8 cellular contexts compared by ENCODE assay signal in genomic region chr11:126317681-126318641, GRCh38. TPM values are rescaled to one million over a fixed set of nuclear protein-coding genes. Genes with fewer than 3 reads are reported as not detected.
A peak's percentile ranks its signal among the peaks of the same experiment; 100 is the strongest.
DNase-seq lines count a peak whose midpoint lies in the region; ATAC-seq and TF ChIP-seq lines count a peak whose summit lies in the region.

No MANE protein-coding gene starts in this region.

- peaks cover 21% of the 10 kb centered on the region for H3K79me2 ChIP-seq in DND-41 (ENCODE audit: insufficient read depth, low read length)

- H3K4me1 ChIP-seq in DND-41 (ENCODE audit: insufficient read depth, low read length) (peaks cover 44% of the 10 kb centered on the region), adrenal gland (replicated peaks in 1 of 2) (peaks cover 9 to 35% of the 10 kb centered on the region in 2 donors)

- 28 to 42% (median 31%) methylated on average over 10 to 17 of the region's 17 CpGs for WGBS in adrenal gland, 4 donors

- peaks cover 41 to 60% of the 10 kb centered on the region in 2 donors for H3K36me3 Mint-ChIP-seq in stimulated activated naive B cell treated with anti-CD40 and anti-IgM and Interleukin-4, amounts not matched to agents 10 μg/mL and 1 μg/mL and 100 μg/mL, for 72 hours
- no peaks in the 10 kb centered on the region for H3K36me3 Mint-ChIP-seq in Calu3 (ENCODE audit: insufficient read depth, unreplicated experiment)

- no peaks in the 10 kb centered on the region for H4K20me1 ChIP-seq in DND-41 (ENCODE audit: insufficient read depth, low read length)

- peak overlapping the region in 1 of 2 donors; percentile 26 for H3K4me3 Mint-ChIP-seq in stimulated activated naive B cell treated with anti-CD40 and anti-IgM and Interleukin-4, amounts not matched to agents 10 μg/mL and 1 μg/mL and 100 μg/mL, for 72 hours
- H3K4me3 Mint-ChIP-seq in Calu3 (ENCODE audit: low read depth, unreplicated experiment) = no peak overlapping the region

- peaks cover 29 to 46% of the 10 kb centered on the region in 2 donors for H3K4me1 Mint-ChIP-seq in stimulated activated naive B cell treated with anti-CD40 and anti-IgM and Interleukin-4, amounts not matched to agents 10 μg/mL and 1 μg/mL and 100 μg/mL, for 72 hours
- H3K4me1 Mint-ChIP-seq in Calu3 (ENCODE audit: low read depth, unreplicated experiment) = peaks cover 18% of the 10 kb centered on the region

- peak overlapping the region; percentile 95 for H3K27ac ChIP-seq in DND-41 (ENCODE audit: low read length)
- H3K27ac ChIP-seq in adrenal gland = peak overlapping the region; percentile 66 to 91 (median 81)

- no peaks in the 10 kb centered on the region for H3K27me3 Mint-ChIP-seq in stimulated activated naive B cell treated with anti-CD40 and anti-IgM and Interleukin-4, amounts not matched to agents 10 μg/mL and 1 μg/mL and 100 μg/mL, for 72 hours
- H3K27me3 Mint-ChIP-seq in Calu3 (ENCODE audit: unreplicated experiment) = no peaks in the 10 kb centered on the region

- peak overlapping the region; percentile 67 for H3K9ac ChIP-seq in DND-41 (ENCODE audit: low read depth, low read length)

- H3K27me3 ChIP-seq in DND-41 (ENCODE audit: insufficient read depth, low read length, poor library complexity) (no peaks in the 10 kb centered on the region), adrenal gland (no peaks in the 10 kb centered on the region)

- DNase-seq in DND-41 (peak; percentile 86), LHCN-M2 (ENCODE audit: low read depth) (peak; percentile 46), adrenal gland (peak; percentile 73 to 95 (median 86)), inferior parietal cortex (ENCODE audit: extremely low spot score) (peak; percentile 15), NCI-H1092 treated with DMSO at 0.1 percent for 48 hours (lab: John Stamatoyannopoulos, UW) (no peak), Calu3 (no peak)
- no peak for DNase-seq in stimulated activated naive B cell treated with anti-CD40 and anti-IgM and Interleukin-4, amounts not matched to agents 10 μg/mL and 1 μg/mL and 100 μg/mL, for 72 hours

- H3K27ac Mint-ChIP-seq in stimulated activated naive B cell treated with anti-CD40 and anti-IgM and Interleukin-4, amounts not matched to agents 10 μg/mL and 1 μg/mL and 100 μg/mL, for 72 hours = peak overlapping the region; percentile 70
- H3K27ac Mint-ChIP-seq in Calu3 (ENCODE audit: unreplicated experiment) = no peak overlapping the region

- BruUV-seq in Calu3 (replicated peaks; lab: Mats Ljungman, UMichigan) = no TSS peak

- peak overlapping the region; percentile 85 for H3K4me2 ChIP-seq in DND-41 (ENCODE audit: insufficient read depth, low read length)

- CTCF ChIA-PET in Calu3 (lab: Charles Lee) = interaction anchor here (0.8 kb wide), 1 partner anchor 123 kb away, joined by 4 read pairs; no protein-coding TSS in a partner anchor

- no peak for TF ChIP-seq CTCF in DND-41 (IDR thresholded peaks at IDR 0.05; ENCODE audit: borderline replicate concordance, extremely low read depth, low read length, poor library complexity, severe bottlenecking)
- no peak for TF ChIP-seq CTCF in adrenal gland (IDR thresholded peaks at IDR 0.05)
- TF ChIP-seq CTCF in Calu3 (IDR thresholded peaks at IDR 0.05; ENCODE audit: unreplicated experiment) = no peak

- intact Hi-C loops in adrenal gland (cut with DNase I) = loop anchor here (5.0 to 10.0 kb wide), 2 partner anchors 39 to 117 kb away; partner anchors contain the start of gene ST3GAL4 (in 1 of the 2)
- intact Hi-C loops in Calu3 (cut with micrococcal nuclease; ENCODE audit: unreplicated experiment) = no loop called here

- peaks cover 3% of the 10 kb centered on the region; the same call in 1 of the 2 replicates for H3K36me3 ChIP-seq in DND-41 (ENCODE audit: insufficient read depth, low read length)
- H3K36me3 ChIP-seq in adrenal gland (replicated peaks in 1 of 2) = no peaks in the 10 kb centered on the region

- H3K4me3 ChIP-seq in DND-41 (ENCODE audit: low read depth in 1 of 2, low read length in 2 of 2) (peak overlapping the region in 1 of 2 experiments; percentile 51; a peak in 2 of 4 replicates), adrenal gland (peak overlapping the region in 1 of 4 donors; percentile 17)

- no peaks in the 10 kb centered on the region for H3K9me3 ChIP-seq in DND-41 (ENCODE audit: insufficient read depth, low read length, severe bottlenecking)
- H3K9me3 ChIP-seq in adrenal gland (replicated peaks in 1 of 3) = no peaks in the 10 kb centered on the region

- TF ChIP-seq POLR2A in adrenal gland (IDR thresholded peaks at IDR 0.05) = peak in 1 of 2 donors; percentile 35

- ATAC-seq in DND-41 (ENCODE audit: insufficient read depth, low read depth) = peak; percentile 64
- peak; percentile 46 for ATAC-seq in GM21423 (IDR thresholded peaks at IDR 0.05; ENCODE audit: unreplicated experiment)
- ATAC-seq in stimulated activated naive B cell treated with anti-CD40 and anti-IgM and Interleukin-4, amounts not matched to agents 10 μg/mL and 1 μg/mL and 100 μg/mL, for 72 hours (replicated peaks) = peak; percentile 7 to 48

- H3K9me3 Mint-ChIP-seq in stimulated activated naive B cell treated with anti-CD40 and anti-IgM and Interleukin-4, amounts not matched to agents 10 μg/mL and 1 μg/mL and 100 μg/mL, for 72 hours = no peaks in the 10 kb centered on the region
- no peaks in the 10 kb centered on the region for H3K9me3 Mint-ChIP-seq in Calu3 (ENCODE audit: low read depth, unreplicated experiment)

- peak overlapping the region; percentile 72 for H2AFZ ChIP-seq in DND-41 (ENCODE audit: low read depth, low read length)

RNA-seq across cellular contexts. Expression of gene DCPS, which starts 14.1 kb away (rescaled TPM):
- 30.1 and 30.8 TPM in 2 replicates for total RNA-seq in LHCN-M2 (2014; rRNA removed)
- 26.2 TPM for polyA plus RNA-seq in LHCN-M2 (2012)
- 10 to 100 TPM in 7 of 8 donors, 1 to 10 TPM in 1; 8.3 to 22.2 (median 18.8) TPM for total RNA-seq in adrenal gland
- 10 to 100 TPM; 18.2 to 45.5 (median 22.4) TPM for polyA plus RNA-seq in adrenal gland
- 30.5 and 33.2 TPM in 2 replicates for total RNA-seq in Calu3 (2022)

RNA-seq across cellular contexts. Expression of gene TIRAP, which starts 35.1 kb away (rescaled TPM):
- total RNA-seq in LHCN-M2 (2014; rRNA removed) (5.0 TPM in 2 replicates), adrenal gland (10 to 100 TPM in 7 of 8 donors, 1 to 10 TPM in 1; 8.9 to 41.1 (median 13.5) TPM), Calu3 (2022) (8.1 and 8.2 TPM in 2 replicates)
- 5.3 TPM for polyA plus RNA-seq in LHCN-M2 (2012)
- 10 to 100 TPM in 1 of 3 donors, 1 to 10 TPM in 2; 4.7 to 12.0 (median 5.9) TPM for polyA plus RNA-seq in adrenal gland

RNA-seq across cellular contexts. Expression of gene ST3GAL4, which starts 37.5 kb away (rescaled TPM):
- 36.2 and 36.3 TPM in 2 replicates for total RNA-seq in LHCN-M2 (2014; rRNA removed)
- polyA plus RNA-seq in LHCN-M2 (2012) = 25.7 TPM
- 100 to 1,000 TPM; 119 to 359 (median 144) TPM for total RNA-seq in adrenal gland
- polyA plus RNA-seq in adrenal gland = 100 to 1,000 TPM; 210 to 265 (median 254) TPM
- 22.1 and 27.9 TPM in 2 replicates for total RNA-seq in Calu3 (2022)

RNA-seq across cellular contexts. Expression of gene FOXRED1, which starts 49.0 kb away (rescaled TPM):
- total RNA-seq in LHCN-M2 (2014; rRNA removed) = 34.4 and 38.3 TPM in 2 replicates
- polyA plus RNA-seq in LHCN-M2 (2012) = 17.3 TPM
- total RNA-seq in adrenal gland = 10 to 100 TPM in 7 of 8 donors, 1 to 10 TPM in 1; 7.2 to 33.0 (median 26.8) TPM
- 10 to 100 TPM; 31.3 to 55.3 (median 43.9) TPM for polyA plus RNA-seq in adrenal gland
- 34.9 and 40.1 TPM in 2 replicates for total RNA-seq in Calu3 (2022)

RNA-seq across cellular contexts. Expression of gene SRPRA, which starts 49.3 kb away (rescaled TPM):
- 121 and 127 TPM in 2 replicates for total RNA-seq in LHCN-M2 (2014; rRNA removed)
- polyA plus RNA-seq in LHCN-M2 (2012) = 89.4 TPM
- 100 to 1,000 TPM in 6 of 8 donors, 10 to 100 TPM in 2; 80.5 to 194 (median 116) TPM for total RNA-seq in adrenal gland
- polyA plus RNA-seq in adrenal gland = 100 to 1,000 TPM in 1 of 3 donors, 10 to 100 TPM in 2; 61.5 to 194 (median 88.2) TPM
- total RNA-seq in Calu3 (2022) = 64.6 and 66.4 TPM in 2 replicates

Comparison
In these comparisons a context has a peak if more than half of its experiments do, and no peak if none do; other contexts are left out.
1. DNase-seq: peak in DND-41 (single experiment), LHCN-M2 (single experiment), adrenal gland (7 of 7) and inferior parietal cortex (single experiment); none in stimulated activated naive B cell treated with anti-CD40 and anti-IgM and Interleukin-4, amounts not matched to agents 10 μg/mL and 1 μg/mL and 100 μg/mL, for 72 hours (single experiment), NCI-H1092 treated with DMSO at 0.1 percent for 48 hours (single experiment) and Calu3 (single experiment).
2. Peak in every context shown above with its lines, with median percentiles within 50 percentile points of each other: ATAC-seq.